ENCODE assay signal across 8 cellular contexts in the genomic region with DNA sequence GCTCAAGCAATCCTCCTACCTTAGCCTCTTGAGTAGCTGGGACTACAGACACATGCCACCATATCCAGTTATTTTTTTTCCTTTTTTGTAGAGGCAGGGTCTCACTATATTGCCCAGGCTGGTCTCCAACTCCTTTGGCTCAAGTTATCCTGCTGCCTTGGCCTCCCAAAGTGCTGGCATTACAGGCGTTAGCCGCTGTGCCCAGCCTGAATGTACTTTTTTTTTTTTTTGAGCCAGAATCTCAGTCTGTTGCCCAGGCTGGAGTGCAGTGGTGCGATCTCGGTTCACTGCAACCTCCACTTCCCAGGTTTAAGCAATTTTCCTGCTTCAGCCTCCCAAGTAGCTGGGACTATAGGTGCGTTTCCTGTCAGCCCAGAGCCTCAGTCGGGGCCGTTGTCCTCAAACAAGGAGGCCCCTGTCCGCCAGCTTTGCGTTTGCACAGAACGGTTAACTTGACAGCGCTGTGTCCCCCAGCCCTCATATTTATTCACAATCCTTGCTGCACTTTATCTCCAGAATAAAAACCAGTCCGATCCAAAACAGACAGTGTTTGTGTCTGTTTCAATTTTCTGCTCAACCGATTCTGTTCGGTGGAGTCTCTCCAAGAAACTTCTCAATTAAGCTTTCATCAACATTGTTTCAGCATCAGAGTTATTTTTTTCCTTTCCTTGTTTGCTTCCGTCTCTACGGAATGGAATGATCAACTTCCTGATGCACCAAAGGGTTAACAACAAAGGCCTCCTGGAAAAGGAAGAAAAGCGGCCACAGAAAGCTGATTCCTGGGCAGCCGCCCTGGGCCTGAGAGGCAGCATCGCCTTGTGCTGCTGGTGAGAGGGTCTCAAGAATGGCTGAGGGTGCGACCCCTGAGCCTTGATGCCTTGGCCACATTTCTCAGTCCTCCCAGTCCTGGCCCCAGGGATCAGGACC.
DNase-seq lines count a peak whose midpoint lies in the region; ATAC-seq, FAIRE-seq and TF ChIP-seq lines count a peak whose summit lies in the region.

No MANE protein-coding gene starts in this region.

- H3K36me3 Mint-ChIP-seq in activated CD4-positive, alpha-beta T cell treated with anti-CD3 and anti-CD28 coated beads for 36 hours (ENCODE audit: low read depth): no peaks in the 10 kb centered on the region

- peak overlapping the region; percentile 87 for H3K4me3 Mint-ChIP-seq in activated CD4-positive, alpha-beta T cell treated with anti-CD3 and anti-CD28 coated beads for 36 hours

- H3K4me1 Mint-ChIP-seq in activated CD4-positive, alpha-beta T cell treated with anti-CD3 and anti-CD28 coated beads for 36 hours: peaks cover 28% of the 10 kb centered on the region

- POLR2A ChIA-PET in activated CD4-positive, alpha-beta T cell treated with anti-CD3 and anti-CD28 coated beads for 36 hours (lab: Charles Lee): interaction anchor here (0.7 kb wide), 1 partner anchor 12 kb away, joined by 4 read pairs; no protein-coding TSS in a partner anchor

- H3K4me3 ChIP-seq in retinal pigment epithelial cell (ENCODE audit: low read length): peak overlapping the region; percentile 95

- CTCF ChIA-PET in activated CD4-positive, alpha-beta T cell treated with anti-CD3 and anti-CD28 coated beads for 36 hours (lab: Charles Lee): interaction anchor here (0.5 to 3.5 kb wide), 27 partner anchors 15 to 1000 kb away, joined by 3 to 32 read pairs (median 4); no protein-coding TSS in a partner anchor

- DNase-seq in activated CD4-positive, alpha-beta T cell treated with anti-CD3 and anti-CD28 coated beads for 36 hours: peak; percentile 20
- no peak for DNase-seq in activated CD4-positive, alpha-beta T cell treated with anti-CD3 and anti-CD28 coated beads, Interleukin-2, amount 50 U/mL, for 4 hours
- DNase-seq in globus pallidus (ENCODE audit: low spot score) (peak; percentile 29), retinal pigment epithelial cell (ENCODE audit: low read depth) (no peak), frontal cortex (ENCODE audit: low spot score in 2 of 2) (no peak), GM12891 (ENCODE audit: insufficient read length, low spot score) (no peak)

- peak overlapping the region; percentile 93 for H3K27ac Mint-ChIP-seq in activated CD4-positive, alpha-beta T cell treated with anti-CD3 and anti-CD28 coated beads for 36 hours

- H3K27me3 Mint-ChIP-seq in activated CD4-positive, alpha-beta T cell treated with anti-CD3 and anti-CD28 coated beads for 36 hours: no peaks in the 10 kb centered on the region

- H3K27ac ChIP-seq in VCaP: peak overlapping the region; percentile 82

- no peak for ATAC-seq in activated CD4-positive, alpha-beta T cell treated with anti-CD3 and anti-CD28 coated beads for 36 hours
- ATAC-seq in HG02610 (IDR thresholded peaks at IDR 0.05; ENCODE audit: unreplicated experiment): no peak

- TF ChIP-seq CTCF in VCaP (conservative IDR thresholded peaks at IDR 0.05): no peak
- TF ChIP-seq CTCF in retinal pigment epithelial cell (conservative IDR thresholded peaks at IDR 0.05; ENCODE audit: low read depth, low read length): no peak

- no peak for FAIRE-seq in frontal cortex (lab: Jason Lieb, UNC)
- no peak for FAIRE-seq in GM12891 (lab: Jason Lieb, UNC)

- no peak for TF ChIP-seq POLR2A in GM12891 (IDR thresholded peaks at IDR 0.05; ENCODE audit: low read depth, low read length)

- no peaks in the 10 kb centered on the region for H3K9me3 Mint-ChIP-seq in activated CD4-positive, alpha-beta T cell treated with anti-CD3 and anti-CD28 coated beads for 36 hours (ENCODE audit: low read depth)

- intact Hi-C loops in activated CD4-positive, alpha-beta T cell treated with anti-CD3 and anti-CD28 coated beads for 36 hours (cut with DNase I, micrococcal nuclease): loop anchor here (1.0 to 5.0 kb wide), 8 partner anchors 23 to 267 kb away; a partner anchor contains a TSS

TF ChIP-seq in GM12891, 5 proteins besides CTCF, POLR2A, EP300 and RAD21:
- TF ChIP-seq POLR2AphosphoS5 (IDR thresholded peaks at IDR 0.05; ENCODE audit: low read depth, low read length): no peak
- no peak for TF ChIP-seq SPI1 (IDR thresholded peaks at IDR 0.05; ENCODE audit: low read depth, low read length)
- TF ChIP-seq POU2F2 (IDR thresholded peaks at IDR 0.05; ENCODE audit: low read depth, low read length): no peak

Comparison
In these comparisons a context has a peak if more than half of its experiments do, and no peak if none do; other contexts are left out.
1. DNase-seq: peak in activated CD4-positive, alpha-beta T cell treated with anti-CD3 and anti-CD28 coated beads for 36 hours (single experiment) and globus pallidus (single experiment); none in activated CD4-positive, alpha-beta T cell treated with anti-CD3 and anti-CD28 coated beads, Interleukin-2, amount 50 U/mL, for 4 hours (0 of 2), retinal pigment epithelial cell (single experiment), frontal cortex (0 of 2) and GM12891 (single experiment).